In genomic region chr11:115275045-115275444, GRCh38 we compare ENCODE assay signal across 20 cellular contexts.
DNase-seq lines count a peak whose midpoint lies in the region; FAIRE-seq and TF ChIP-seq lines count a peak whose summit lies in the region.
"Had no signal": no experiment of that assay in that cellular context is flagged by ENCODE, and none has a peak within 500 bp of the region (broad histone marks: within the 10 kb centered on the region; RNA-seq: fewer than 3 reads in every experiment).

No MANE protein-coding gene starts in this region.

- DNase-seq in GM12892 (ENCODE audit: insufficient read length) (no peak), endothelial cell (ENCODE audit: low spot score) (no peak), kidney tubule cell (ENCODE audit: low spot score) (peak; percentile 69), renal cortical epithelial cell (ENCODE audit: low read depth) (peak; percentile 62), D341Med (ENCODE audit: low spot score) (no peak), Calu3 (no peak), Caco-2 (no peak), urothelium cell line (ENCODE audit: low spot score) (no peak)
- DNase-seq: 8988T; CD4-positive, alpha-beta memory T cell; COR-L47; DMS53; DMS79 treated with DMSO at 0.1 percent for 48 hours; GF-D8; GM23248; H7; HCEC 1CT had no signal

- CTCF ChIA-PET in Calu3 (lab: Charles Lee) = no interaction called here
- CTCF ChIA-PET in Caco-2 (lab: Charles Lee) = no interaction called here

- POLR2A ChIA-PET in Caco-2 (lab: Charles Lee) = interaction anchor here (0.6 kb wide), 1 partner anchor 12 kb away, joined by 3 read pairs; no protein-coding TSS in a partner anchor

- no peak for TF ChIP-seq CTCF in endothelial cell (IDR thresholded peaks at IDR 0.05; ENCODE audit: unreplicated experiment)
- no peak for TF ChIP-seq CTCF in Calu3 (IDR thresholded peaks at IDR 0.05; ENCODE audit: unreplicated experiment)
- no peak for TF ChIP-seq CTCF in Caco-2 (IDR thresholded peaks at IDR 0.05; ENCODE audit: insufficient read depth in 1 of 2, low read depth in 1 of 2, low read length in 1 of 2, severe bottlenecking in 1 of 2, unreplicated experiment in 1 of 2)

- no peaks in the 10 kb centered on the region for H3K27me3 ChIP-seq in Caco-2 (replicated peaks; ENCODE audit: control insufficient read depth, insufficient read depth, low read length)

- H3K4me3 Mint-ChIP-seq in endothelial cell (ENCODE audit: unreplicated experiment) = no peak overlapping the region
- H3K4me3 Mint-ChIP-seq in Calu3 (ENCODE audit: low read depth, unreplicated experiment) = no peak overlapping the region
- no peak overlapping the region for H3K4me3 Mint-ChIP-seq in Caco-2 (ENCODE audit: unreplicated experiment)
- H3K4me3 Mint-ChIP-seq: CD4-positive, alpha-beta memory T cell had no signal

- no peak for TF ChIP-seq POLR2A in GM12892 (IDR thresholded peaks at IDR 0.05; ENCODE audit: low read depth, low read length)

- H3K9me3 ChIP-seq in Caco-2 = no peaks in the 10 kb centered on the region
- H3K9me3 ChIP-seq: A549 had no signal

- no peaks in the 10 kb centered on the region for H3K27me3 Mint-ChIP-seq in endothelial cell (ENCODE audit: unreplicated experiment)
- H3K27me3 Mint-ChIP-seq in Calu3 (ENCODE audit: unreplicated experiment) = peaks cover 14% of the 10 kb centered on the region
- no peaks in the 10 kb centered on the region for H3K27me3 Mint-ChIP-seq in Caco-2 (ENCODE audit: insufficient read depth, unreplicated experiment)

- H3K27ac Mint-ChIP-seq in endothelial cell (ENCODE audit: unreplicated experiment) (peak overlapping the region; percentile 55), Calu3 (ENCODE audit: unreplicated experiment) (no peak overlapping the region), Caco-2 (ENCODE audit: unreplicated experiment) (no peak overlapping the region)
- H3K27ac Mint-ChIP-seq: CD4-positive, alpha-beta memory T cell had no signal

- no peaks in the 10 kb centered on the region for H3K9me3 Mint-ChIP-seq in endothelial cell (ENCODE audit: unreplicated experiment)
- peaks cover 4% of the 10 kb centered on the region for H3K9me3 Mint-ChIP-seq in Calu3 (ENCODE audit: low read depth, unreplicated experiment)
- H3K9me3 Mint-ChIP-seq in Caco-2 (ENCODE audit: unreplicated experiment) = peaks cover 12% of the 10 kb centered on the region

- BruUV-seq in Calu3 (replicated peaks; lab: Mats Ljungman, UMichigan) = no TSS peak
- no TSS peak for BruUV-seq in Caco-2 (replicated peaks; lab: Mats Ljungman, UMichigan)

- intact Hi-C loops in Calu3 (cut with micrococcal nuclease; ENCODE audit: unreplicated experiment) = no loop called here
- intact Hi-C loops in Caco-2 (cut with micrococcal nuclease; ENCODE audit: unreplicated experiment) = no loop called here

- H3K4me1 ChIP-seq in Caco-2 = peaks cover 24% of the 10 kb centered on the region
- H3K4me1 ChIP-seq: A549 had no signal

- H3K4me3 ChIP-seq in Caco-2 (ENCODE audit: low read depth, low read length) = no peak overlapping the region
- H3K4me3 ChIP-seq: A549, GM23248 had no signal

- H3K36me3 Mint-ChIP-seq in endothelial cell (ENCODE audit: low read depth, unreplicated experiment) (no peaks in the 10 kb centered on the region), Calu3 (ENCODE audit: insufficient read depth, unreplicated experiment) (no peaks in the 10 kb centered on the region), Caco-2 (ENCODE audit: insufficient read depth, unreplicated experiment) (peaks cover 20% of the 10 kb centered on the region)
- H3K36me3 Mint-ChIP-seq: CD4-positive, alpha-beta memory T cell had no signal

- H3K4me1 Mint-ChIP-seq in endothelial cell (ENCODE audit: unreplicated experiment) = peaks cover 8% of the 10 kb centered on the region
- peaks cover under 1% of the 10 kb centered on the region for H3K4me1 Mint-ChIP-seq in Calu3 (ENCODE audit: low read depth, unreplicated experiment)
- H3K4me1 Mint-ChIP-seq in Caco-2 (ENCODE audit: low read depth, unreplicated experiment) = peaks cover 13% of the 10 kb centered on the region
- H3K4me1 Mint-ChIP-seq: CD4-positive, alpha-beta memory T cell had no signal

- peak; percentile 44 for FAIRE-seq in GM12892 (lab: Jason Lieb, UNC)
- FAIRE-seq in urothelium cell line (lab: Jason Lieb, UNC) = no peak
- FAIRE-seq: A549, GM19239, H1 had no signal

- H3K36me3 ChIP-seq in Caco-2 (ENCODE audit: control insufficient read depth, insufficient read depth, low read length) = no peaks in the 10 kb centered on the region

Comparison
In these comparisons a context has a peak if more than half of its experiments do, and no peak if none do; other contexts are left out.
1. DNase-seq: peak in kidney tubule cell (single experiment) and renal cortical epithelial cell (single experiment); none in GM12892 (single experiment), endothelial cell (single experiment), D341Med (single experiment), Calu3 (single experiment), Caco-2 (0 of 2) and urothelium cell line (single experiment).